8 cellular contexts compared by ENCODE assay signal in genomic region chr22:50200333-50201190, GRCh38. TPM values are rescaled to one million over a fixed set of nuclear protein-coding genes. Genes with fewer than 3 reads are reported as not detected.
DNase-seq lines count a peak whose midpoint lies in the region; ATAC-seq, FAIRE-seq and TF ChIP-seq lines count a peak whose summit lies in the region.

Gene SELENOO (plus strand): TSS chr22:50201011. CDS start chr22:50201037, 26 bp downstream.

- peaks cover 45 to 89% (median 80%) of the 10 kb centered on the region in 10 experiments for H3K4me1 ChIP-seq in BLaER1 treated with 17β-estradiol and CSF1 and Interleukin-3, amounts not matched to agents 10 nM and 100 nM
- H3K4me1 ChIP-seq in H1 (replicated peaks in 1 of 4; ENCODE audit: control insufficient read depth in 3 of 4, insufficient read depth in 4 of 4, low read length in 3 of 4) (peaks cover 0 to 7% (median 5%) of the 10 kb centered on the region in 4 experiments; a peak in 6 of 7 replicates), mesendoderm (ENCODE audit: control insufficient read depth, low read depth, low read length) (peaks cover 3% of the 10 kb centered on the region)

- H2BK12ac ChIP-seq in H1 (ENCODE audit: low read depth, low read length): no peak within 1 kb of the TSS

- peak within 1 kb of the TSS; percentile 5 for H3K56ac ChIP-seq in H1 (replicated peaks; ENCODE audit: insufficient read length, low read depth, low read length)
- H3K56ac ChIP-seq in mesendoderm (ENCODE audit: low read length): peak within 1 kb of the TSS; percentile 92

- no peak for FAIRE-seq in H1 (lab: Jason Lieb, UNC)

- H2BK20ac ChIP-seq in H1 (ENCODE audit: low read length): no peak within 1 kb of the TSS

- CTCF ChIA-PET in H1 (lab: Charles Lee; ENCODE audit: partially characterized antibody): interaction anchor here (0.6 to 0.9 kb wide), 2 partner anchors 23 to 345 kb away, joined by 3 read pairs; partner anchors contain the start of gene KLHDC7B

- H2AK5ac ChIP-seq in H1 (ENCODE audit: low read depth, low read length) (no peak within 1 kb of the TSS), mesendoderm (ENCODE audit: low read length) (no peak within 1 kb of the TSS)

- TF ChIP-seq POLR2A in H1 (IDR thresholded peaks at IDR 0.05; ENCODE audit: control extremely low read depth in 1 of 2, low read depth in 2 of 2, low read length in 2 of 2): peak in 1 of 2 experiments; percentile 48; a peak in 1 of 3 replicates

- H2AFZ ChIP-seq in H1 (ENCODE audit: low read length): peak within 1 kb of the TSS; percentile 36; the same call in 1 of the 2 replicates

- peak; percentile 91 for DNase-seq in HK-2 (ENCODE audit: unreplicated experiment)
- peak; percentile 77 to 84 for DNase-seq in NOMO-1 (lab: John Stamatoyannopoulos, UW; ENCODE audit: unreplicated experiment in 2 of 2)
- DNase-seq in activated CD8-positive, alpha-beta memory T cell treated with anti-CD3 and anti-CD28 coated beads for 48 hours (ENCODE audit: low read depth in 2 of 3, low spot score in 2 of 3): peak; percentile 78 to 81 (median 79)
- peak; percentile 47 to 85 for DNase-seq in H1 (ENCODE audit: low read depth in 1 of 2, low spot score in 2 of 2)
- DNase-seq in mesendoderm: peak; percentile 86
- peak; percentile 82 for DNase-seq in stimulated activated CD8-positive, alpha-beta memory T cell treated with anti-CD3 and anti-CD28 coated beads, Interleukin-12 subunit alpha, Interleukin-12 subunit beta, amount 100 ng/mL, for 4 hours (ENCODE audit: low read depth)

- H3K4me2 ChIP-seq in BLaER1 treated with 17β-estradiol and CSF1 and Interleukin-3, amounts not matched to agents 10 nM and 100 nM: peak within 1 kb of the TSS; percentile 96 to 100 (median 99)
- H3K4me2 ChIP-seq in H1 (ENCODE audit: insufficient read depth in 1 of 2, low read depth in 2 of 2, low read length in 2 of 2) (peak within 1 kb of the TSS; percentile 84 to 98), mesendoderm (ENCODE audit: low read length) (peak within 1 kb of the TSS; percentile 84)

- no peak for TF ChIP-seq EP300 in H1 (IDR thresholded peaks at IDR 0.05; ENCODE audit: borderline replicate concordance in 1 of 2, low read depth in 2 of 2, low read length in 2 of 2)

- H3K79me1 ChIP-seq in H1 (ENCODE audit: low read depth, low read length): no peaks in the 10 kb centered on the region; the same call in 1 of the 2 replicates
- peaks cover 12% of the 10 kb centered on the region for H3K79me1 ChIP-seq in mesendoderm (ENCODE audit: low read length)

- peak within 1 kb of the TSS; percentile 71 to 92 (median 88) for H3K27ac ChIP-seq in BLaER1 treated with 17β-estradiol and CSF1 and Interleukin-3, amounts not matched to agents 10 nM and 100 nM
- H3K27ac ChIP-seq in H1 (ENCODE audit: low read depth, low read length) (no peak within 1 kb of the TSS), mesendoderm (ENCODE audit: low read depth, low read length) (no peak within 1 kb of the TSS)

- H3K23ac ChIP-seq in H1 (ENCODE audit: insufficient read length): no peak within 1 kb of the TSS
- peak within 1 kb of the TSS; percentile 15 for H3K23ac ChIP-seq in mesendoderm (ENCODE audit: low read length)

- H3K27me3 ChIP-seq in BLaER1 treated with 17β-estradiol and CSF1 and Interleukin-3, amounts not matched to agents 10 nM and 100 nM: peaks cover 0 to 14% (median 0%) of the 10 kb centered on the region in 11 experiments; a peak in 6 of 22 replicates
- H3K27me3 ChIP-seq in H1 (replicated peaks in 1 of 4; ENCODE audit: control insufficient read depth in 3 of 4, extremely low read depth in 1 of 4, insufficient read depth in 3 of 4, low read length in 3 of 4) (no peaks in the 10 kb centered on the region), mesendoderm (ENCODE audit: insufficient read depth, low read length, poor library complexity) (no peaks in the 10 kb centered on the region)

- TF ChIP-seq RAD21 in H1 (IDR thresholded peaks at IDR 0.05 in 1 of 2, conservative IDR thresholded peaks at IDR 0.05 in 1 of 2; ENCODE audit: low read depth in 2 of 2, low read length in 2 of 2): no peak

- peak within 1 kb of the TSS; percentile 87 to 95 (median 94) for H3K9ac ChIP-seq in BLaER1 treated with 17β-estradiol and CSF1 and Interleukin-3, amounts not matched to agents 10 nM and 100 nM
- peak within 1 kb of the TSS; percentile 34 to 93 (median 63) for H3K9ac ChIP-seq in H1 (replicated peaks in 1 of 4; ENCODE audit: extremely low read depth in 1 of 4, low read depth in 3 of 4, low read length in 3 of 4)
- H3K9ac ChIP-seq in mesendoderm (ENCODE audit: low read length): peak within 1 kb of the TSS; percentile 83

- H3K14ac ChIP-seq in H1 (ENCODE audit: insufficient read length): no peak within 1 kb of the TSS

- POLR2A ChIA-PET in H1 (lab: Charles Lee; ENCODE audit: partially characterized antibody): interaction anchor here (1.5 kb wide), 1 partner anchor 44 kb away, joined by 5 read pairs; the partner anchor contains the start of gene TUBGCP6

- peaks cover 35 to 66% (median 49%) of the 10 kb centered on the region in 11 experiments for H3K36me3 ChIP-seq in BLaER1 treated with 17β-estradiol and CSF1 and Interleukin-3, amounts not matched to agents 10 nM and 100 nM
- H3K36me3 ChIP-seq in H1 (ENCODE audit: control insufficient read depth in 2 of 4, insufficient read depth in 4 of 4, low read length in 3 of 4) (peaks cover 2 to 24% (median 8%) of the 10 kb centered on the region in 4 experiments; a peak in 6 of 8 replicates), mesendoderm (ENCODE audit: control insufficient read depth, insufficient read depth, low read length) (peaks cover 2% of the 10 kb centered on the region)

- peak within 1 kb of the TSS; percentile 92 to 99 (median 95) for H3K4me3 ChIP-seq in BLaER1 treated with 17β-estradiol and CSF1 and Interleukin-3, amounts not matched to agents 10 nM and 100 nM
- H3K4me3 ChIP-seq in H1 (ENCODE audit: extremely low read depth in 1 of 4, insufficient read depth in 2 of 4, low read depth in 3 of 4, low read length in 4 of 4) (peak within 1 kb of the TSS; percentile 41 to 69 (median 64)), mesendoderm (ENCODE audit: low read length) (peak within 1 kb of the TSS; percentile 78)

- H3K18ac ChIP-seq in H1 (ENCODE audit: extremely low read depth, low read length) (peak within 1 kb of the TSS; percentile 83), mesendoderm (ENCODE audit: low read length) (peak within 1 kb of the TSS; percentile 65)

- peak within 1 kb of the TSS; percentile 63 for H4K8ac ChIP-seq in H1 (ENCODE audit: extremely low read depth, insufficient read depth, low read length)
- H4K8ac ChIP-seq in mesendoderm (ENCODE audit: low read depth, low read length): peak within 1 kb of the TSS; percentile 89

- peak within 1 kb of the TSS; percentile 21 for H3K4ac ChIP-seq in H1 (replicated peaks; ENCODE audit: insufficient read length, low read depth, low read length)
- peak within 1 kb of the TSS; percentile 39 for H3K4ac ChIP-seq in mesendoderm (ENCODE audit: low read depth, low read length)

- no peak for TF ChIP-seq CTCF in H1 (IDR thresholded peaks at IDR 0.05; ENCODE audit: control extremely low read depth in 1 of 3, insufficient read depth in 1 of 3, low read depth in 1 of 3, low read length in 3 of 3)

- peaks cover 64 to 94% (median 83%) of the 10 kb centered on the region in 11 experiments; a peak in 21 of 22 replicates for H4K20me1 ChIP-seq in BLaER1 treated with 17β-estradiol and CSF1 and Interleukin-3, amounts not matched to agents 10 nM and 100 nM
- H4K20me1 ChIP-seq in H1 (replicated peaks in 1 of 2; ENCODE audit: control insufficient read depth in 1 of 2, insufficient read depth in 2 of 2, low read length in 2 of 2): peaks cover 0 to 16% of the 10 kb centered on the region in 2 experiments

- ATAC-seq in GM19351 (IDR thresholded peaks at IDR 0.05; ENCODE audit: unreplicated experiment): peak; percentile 68

- WGBS in H1 (ENCODE audit: extremely low coverage in 1 of 2, insufficient coverage in 1 of 2, insufficient read length in 1 of 2, insufficient replicate concordance in 2 of 2, low coverage in 1 of 2, low lambda C conversion rate in 2 of 2, missing lambda C conversion rate in 1 of 2), 2 experiments: 1% methylated on average over 34 of the region's 114 CpGs; no CpG with 5 or more reads in 1 of the 2 experiments
- no CpG with 5 or more reads among the region's 114 CpGs for WGBS in mesendoderm (ENCODE audit: extremely low coverage, insufficient coverage, low lambda C conversion rate)

- H3K9me3 ChIP-seq in BLaER1 treated with 17β-estradiol and CSF1 and Interleukin-3, amounts not matched to agents 10 nM and 100 nM (replicated peaks in 1 of 11): peaks cover 0 to 7% (median 0%) of the 10 kb centered on the region in 11 experiments; a peak in 5 of 22 replicates
- no peaks in the 10 kb centered on the region for H3K9me3 ChIP-seq in H1 (ENCODE audit: insufficient read depth in 2 of 2, low read depth in 1 of 2, low read length in 1 of 2)

- no peak within 1 kb of the TSS for H4K91ac ChIP-seq in H1 (replicated peaks; ENCODE audit: insufficient read length, low read length)

- H2BK120ac ChIP-seq in H1 (replicated peaks; ENCODE audit: low read depth, low read length) (no peak within 1 kb of the TSS), mesendoderm (ENCODE audit: low read depth, low read length) (no peak within 1 kb of the TSS)

- H2BK5ac ChIP-seq in H1 (ENCODE audit: low read depth, low read length): peak within 1 kb of the TSS; percentile 24; the same call in 1 of the 2 replicates
- H2BK5ac ChIP-seq in mesendoderm (ENCODE audit: low read length): no peak within 1 kb of the TSS

- H2BK15ac ChIP-seq in H1 (ENCODE audit: low read length) (no peak within 1 kb of the TSS), mesendoderm (replicated peaks; ENCODE audit: low read depth) (no peak within 1 kb of the TSS)

- peaks cover 13% of the 10 kb centered on the region; the same call in 1 of the 2 replicates for H3K23me2 ChIP-seq in H1 (ENCODE audit: low read depth, low read length)

- no peak within 1 kb of the TSS for H4K5ac ChIP-seq in H1 (ENCODE audit: insufficient read length, low read depth, low read length)
- H4K5ac ChIP-seq in mesendoderm (ENCODE audit: low read length): no peak within 1 kb of the TSS

- H3K79me2 ChIP-seq in H1 (ENCODE audit: control insufficient read depth in 1 of 2, insufficient read depth in 2 of 2, low read length in 2 of 2) (peaks cover 0 to 11% of the 10 kb centered on the region in 2 experiments; a peak in 1 of 4 replicates), mesendoderm (ENCODE audit: control insufficient read depth, insufficient read depth, low read length) (peaks cover 7% of the 10 kb centered on the region)

RNA-seq across cellular contexts. Expression of gene SELENOO, which starts in this region (rescaled TPM):
- total RNA-seq in H1 (2021; fragmentation: NEBNext Ultra II Directional; extraction: Animal tissue kit (Norgen Biotek cat#: 25700)): 16.8 and 18.6 TPM in 2 replicates
- 25.1 and 34.1 TPM in 2 replicates for polyA plus RNA-seq in H1 (2011; rRNA removed)
- polyA plus RNA-seq in H1 (2011; cell fraction: cytosol; rRNA removed): 30.9 TPM
- 69.8 TPM for polyA plus RNA-seq in H1 (2011; cell fraction: nucleus; rRNA removed)
- polyA plus RNA-seq in H1 (2012, experiment 1 of 2): 12.9 to 24.6 TPM (median 20.6 TPM) in 4 replicates
- 13.2 TPM for polyA plus RNA-seq in H1 (2012, experiment 2 of 2)
- 16.6 TPM for polyA plus RNA-seq in H1 (2013, experiment 1 of 2)
- 14.1 TPM for polyA plus RNA-seq in H1 (2013, experiment 2 of 2)
- 6.4 and 7.1 TPM in 2 replicates for polyA minus RNA-seq in H1 (2011; rRNA and poly(A)+ RNA removed)
- polyA minus RNA-seq in H1 (2011; cell fraction: cytosol; rRNA and poly(A)+ RNA removed): 6.4 TPM
- 9.8 TPM for polyA minus RNA-seq in H1 (2011; cell fraction: nucleus; rRNA and poly(A)+ RNA removed)
- 8.4 TPM for polyA plus RNA-seq in mesendoderm (2013, experiment 1 of 2)
- polyA plus RNA-seq in mesendoderm (2013, experiment 2 of 2): 8.9 TPM

Comparison
In these comparisons a context has a peak if more than half of its experiments do, and no peak if none do; other contexts are left out.
1. H3K27ac ChIP-seq: peak in BLaER1 treated with 17β-estradiol and CSF1 and Interleukin-3, amounts not matched to agents 10 nM and 100 nM (11 of 11); none in H1 (single experiment) and mesendoderm (single experiment).
2. Peak in every context shown above with its lines, with median percentiles within 50 percentile points of each other: H3K4me2 ChIP-seq, H3K4me3 ChIP-seq, H3K9ac ChIP-seq and DNase-seq.